Comparison of ENCODE assay signal across 18 cellular contexts in genomic region chr22:38072322-38073149, GRCh38. TPM values are rescaled to one million over a fixed set of nuclear protein-coding genes. Genes with fewer than 3 reads are reported as not detected.
DNase-seq lines count a peak whose midpoint lies in the region; ATAC-seq, FAIRE-seq and TF ChIP-seq lines count a peak whose summit lies in the region.
"Had no signal": no experiment of that assay in that cellular context is flagged by ENCODE, and none has a peak within 500 bp of the region (broad histone marks: within the 10 kb centered on the region; RNA-seq: fewer than 3 reads in every experiment).

No MANE protein-coding gene starts in this region.

- H3K4me1 ChIP-seq in left ventricle myocardium inferior (peaks cover 42% of the 10 kb centered on the region), osteoblast (ENCODE audit: insufficient read depth, low read length) (no peaks in the 10 kb centered on the region)
- H3K4me1 ChIP-seq: Caco-2 had no signal

- H3K4me3 ChIP-seq in left ventricle myocardium inferior: no peak overlapping the region
- no peak overlapping the region for H3K4me3 ChIP-seq in dorsolateral prefrontal cortex
- no peak overlapping the region for H3K4me3 ChIP-seq in osteoblast (ENCODE audit: insufficient read depth, low read length)
- H3K4me3 ChIP-seq: K562 had no signal

- no peaks in the 10 kb centered on the region for H4K20me1 ChIP-seq in osteoblast (ENCODE audit: insufficient read depth, low read length)

- H3K36me3 ChIP-seq in left ventricle myocardium inferior (peaks cover 44% of the 10 kb centered on the region), osteoblast (ENCODE audit: insufficient read depth, low read length) (peaks cover 20% of the 10 kb centered on the region)

- no peaks in the 10 kb centered on the region for H3K27me3 ChIP-seq in left ventricle myocardium inferior (ENCODE audit: low read depth)
- no peaks in the 10 kb centered on the region for H3K27me3 ChIP-seq in dorsolateral prefrontal cortex
- no peaks in the 10 kb centered on the region for H3K27me3 ChIP-seq in osteoblast (ENCODE audit: insufficient read depth, low read length)

- no peaks in the 10 kb centered on the region for H3K79me2 ChIP-seq in osteoblast (ENCODE audit: insufficient read depth, low read length)

- no peak overlapping the region for H3K27ac ChIP-seq in left ventricle myocardium inferior (replicated peaks)
- H3K27ac ChIP-seq in dorsolateral prefrontal cortex: peak overlapping the region in 57 of 59 donors; percentile 29 to 100 (median 97)
- H3K27ac ChIP-seq in osteoblast (ENCODE audit: low read depth, low read length): no peak overlapping the region

- H2AFZ ChIP-seq in osteoblast (ENCODE audit: low read length): no peak overlapping the region

- ATAC-seq in Right ventricle myocardium superior (ENCODE audit: poor library complexity): no peak
- no peak for ATAC-seq in HG02759 (IDR thresholded peaks at IDR 0.05; ENCODE audit: unreplicated experiment)

- FAIRE-seq in urothelium cell line (lab: Jason Lieb, UNC): peak; percentile 61
- FAIRE-seq: G401.6, H1, K562, RCC 7860 had no signal

- no peak overlapping the region for H3K4me2 ChIP-seq in osteoblast (ENCODE audit: insufficient read depth, low read length)

- intact Hi-C loops in Right ventricle myocardium superior (cut with DNase I) (no loop called here), left ventricle myocardium inferior (cut with micrococcal nuclease) (no loop called here), dorsolateral prefrontal cortex (cut with DNase I) (loop anchor here (5.0 to 10.0 kb wide), 3 partner anchors 152 to 282 kb away; no protein-coding TSS in a partner anchor)

- peak; percentile 29 for DNase-seq in Right ventricle myocardium superior
- no peak for DNase-seq in left ventricle myocardium inferior
- peak in 1 of 10 donors; percentile 60 for DNase-seq in dorsolateral prefrontal cortex
- DNase-seq in osteoblast (ENCODE audit: insufficient read length, low spot score, missing footprints): peak; percentile 90
- DNase-seq in urothelium cell line (ENCODE audit: low spot score): no peak
- no peak for DNase-seq in KG1 (lab: John Stamatoyannopoulos, UW)
- no peak for DNase-seq in stimulated activated CD4-positive, alpha-beta T cell treated with anti-CD3 and anti-CD28 coated beads, Interleukin-1b, Interleukin-23, amount 100 ng/mL, for 48 hours
- DNase-seq: Caco-2; CD4-positive, CD25-positive, alpha-beta regulatory T cell; NCI-H1694 treated with DMSO at 0.1 percent for 48 hours; SHP77 treated with DMSO at 0.1 percent for 48 hours had no signal

- no peak for TF ChIP-seq CTCF in left ventricle myocardium inferior (IDR thresholded peaks at IDR 0.05; ENCODE audit: borderline replicate concordance)
- TF ChIP-seq CTCF in dorsolateral prefrontal cortex (IDR thresholded peaks at IDR 0.05 in 54 of 56, conservative IDR thresholded peaks at IDR 0.05 in 2 of 56; ENCODE audit: low read depth in 1 of 56, partially characterized antibody in 56 of 56): no peak
- TF ChIP-seq CTCF in osteoblast (IDR thresholded peaks at IDR 0.05; ENCODE audit: extremely low read depth, low read depth, low read length): no peak

- no peaks in the 10 kb centered on the region for H3K9me3 ChIP-seq in left ventricle myocardium inferior (replicated peaks)
- H3K9me3 ChIP-seq in osteoblast (ENCODE audit: low read depth, low read length): no peaks in the 10 kb centered on the region
- H3K9me3 ChIP-seq: Caco-2 had no signal

RNA-seq across cellular contexts. Expression of gene SLC16A8, which starts 11.4 kb away (rescaled TPM):
- total RNA-seq in Right ventricle myocardium superior (not detected), left ventricle myocardium inferior (not detected), dorsolateral prefrontal cortex (1 to 10 TPM in 92 of 120 experiments, under 1 TPM in 20, not detected in 8; 0.35 to 9.3 (median 1.9) TPM), osteoblast (not detected in 2 replicates)
- total RNA-seq: Caco-2; CD4-positive, CD25-positive, alpha-beta regulatory T cell; H1; K562; NCI-H460; OCI-LY7 had no signal

RNA-seq across cellular contexts. Expression of gene PICK1, which starts 15.3 kb away (rescaled TPM):
- total RNA-seq in Right ventricle myocardium superior: 20.4 TPM
- total RNA-seq in left ventricle myocardium inferior: 21.1 TPM
- total RNA-seq in dorsolateral prefrontal cortex: 100 to 1,000 TPM in 12 of 120 experiments, 10 to 100 TPM in 108; 45.5 to 186 (median 75.9) TPM
- total RNA-seq in osteoblast: 14.4 and 15.6 TPM in 2 replicates

RNA-seq across cellular contexts. Expression of gene BAIAP2L2, which starts 37.9 kb away (rescaled TPM):
- total RNA-seq in Right ventricle myocardium superior (0.24 TPM), left ventricle myocardium inferior (0.16 TPM), dorsolateral prefrontal cortex (10 to 100 TPM in 10 of 120 experiments, 1 to 10 TPM in 110; 2.2 to 14.9 (median 6.0) TPM), osteoblast (0.88 and 1.1 TPM in 2 replicates)
- total RNA-seq: NCI-H460 had no signal

Comparison
In these comparisons a context has a peak if more than half of its experiments do, and no peak if none do; other contexts are left out.
1. DNase-seq: peak in Right ventricle myocardium superior (single experiment) and osteoblast (single experiment); none in left ventricle myocardium inferior (single experiment), urothelium cell line (single experiment), KG1 (single experiment) and stimulated activated CD4-positive, alpha-beta T cell treated with anti-CD3 and anti-CD28 coated beads, Interleukin-1b, Interleukin-23, amount 100 ng/mL, for 48 hours (single experiment).
2. H3K27ac ChIP-seq: peak in dorsolateral prefrontal cortex (57 of 59); none in left ventricle myocardium inferior (single experiment) and osteoblast (single experiment).
3. intact Hi-C loops: an anchor here in dorsolateral prefrontal cortex (5.0 to 10.0 kb wide); none called in Right ventricle myocardium superior and left ventricle myocardium inferior.